ENCODE assay signal across 7 cellular contexts in genomic region chr2:169823996-169824372, GRCh38. TPM values are rescaled to one million over a fixed set of nuclear protein-coding genes. Genes with fewer than 3 reads are reported as not detected.
DNase-seq lines count a peak whose midpoint lies in the region; ATAC-seq and TF ChIP-seq lines count a peak whose summit lies in the region.

No MANE protein-coding gene starts in this region.

- H3K36me3 Mint-ChIP-seq in stimulated activated naive B cell treated with anti-CD40 and anti-IgM and Interleukin-4, amounts not matched to agents 10 μg/mL and 1 μg/mL and 100 μg/mL, for 72 hours = peaks cover 11 to 27% of the 10 kb centered on the region in 2 donors

- peak overlapping the region; percentile 82 for H3K4me2 ChIP-seq in hepatocyte

- H4K20me1 ChIP-seq in hepatocyte (ENCODE audit: insufficient read depth, poor library complexity, severe bottlenecking) = peaks cover 10% of the 10 kb centered on the region

- intact Hi-C loops in left colon (cut with DNase I, micrococcal nuclease) = loop anchor here in 1 of 2 donors (10.0 kb wide), 1 partner anchor 101 kb away; no protein-coding TSS in a partner anchor

- no peaks in the 10 kb centered on the region for H3K27me3 Mint-ChIP-seq in stimulated activated naive B cell treated with anti-CD40 and anti-IgM and Interleukin-4, amounts not matched to agents 10 μg/mL and 1 μg/mL and 100 μg/mL, for 72 hours

- no peaks in the 10 kb centered on the region for H3K36me3 ChIP-seq in hepatocyte (replicated peaks; ENCODE audit: insufficient read depth, low read depth)

- TF ChIP-seq CTCF in WI38 (IDR thresholded peaks at IDR 0.05; ENCODE audit: low read depth, low read length) (no peak), hepatocyte (IDR thresholded peaks at IDR 0.05; ENCODE audit: poor library complexity) (no peak)

- no peaks in the 10 kb centered on the region for H3K9me2 ChIP-seq in hepatocyte (replicated peaks; ENCODE audit: insufficient read depth)

- peak overlapping the region; percentile 89 for H3K27ac ChIP-seq in hepatocyte

- peak overlapping the region; percentile 96 for H3K27ac Mint-ChIP-seq in stimulated activated naive B cell treated with anti-CD40 and anti-IgM and Interleukin-4, amounts not matched to agents 10 μg/mL and 1 μg/mL and 100 μg/mL, for 72 hours

- H2AFZ ChIP-seq in hepatocyte = peak overlapping the region; percentile 82

- ATAC-seq in HG03135 (IDR thresholded peaks at IDR 0.05; ENCODE audit: unreplicated experiment) (peak; percentile 1), left colon (no peak), HG02623 (IDR thresholded peaks at IDR 0.05; ENCODE audit: unreplicated experiment) (no peak), HG02970 (IDR thresholded peaks at IDR 0.05; ENCODE audit: low FRiP score, unreplicated experiment) (no peak)
- ATAC-seq in stimulated activated naive B cell treated with anti-CD40 and anti-IgM and Interleukin-4, amounts not matched to agents 10 μg/mL and 1 μg/mL and 100 μg/mL, for 72 hours (replicated peaks) = peak; percentile 2 to 3

- peaks cover 44% of the 10 kb centered on the region for H3K79me2 ChIP-seq in hepatocyte

- peaks cover 0 to 2% of the 10 kb centered on the region in 2 donors for H3K9me3 Mint-ChIP-seq in stimulated activated naive B cell treated with anti-CD40 and anti-IgM and Interleukin-4, amounts not matched to agents 10 μg/mL and 1 μg/mL and 100 μg/mL, for 72 hours

- no peak for DNase-seq in hepatocyte (ENCODE audit: low spot score)
- no peak for DNase-seq in stimulated activated naive B cell treated with anti-CD40 and anti-IgM and Interleukin-4, amounts not matched to agents 10 μg/mL and 1 μg/mL and 100 μg/mL, for 72 hours
- no peak for DNase-seq in left colon

- H3K4me3 Mint-ChIP-seq in stimulated activated naive B cell treated with anti-CD40 and anti-IgM and Interleukin-4, amounts not matched to agents 10 μg/mL and 1 μg/mL and 100 μg/mL, for 72 hours = peak overlapping the region; percentile 94

- peaks cover 30 to 54% of the 10 kb centered on the region in 2 donors for H3K4me1 Mint-ChIP-seq in stimulated activated naive B cell treated with anti-CD40 and anti-IgM and Interleukin-4, amounts not matched to agents 10 μg/mL and 1 μg/mL and 100 μg/mL, for 72 hours

- 21% methylated on average over 4 of the region's 4 CpGs for WGBS in hepatocyte (ENCODE audit: low lambda C conversion rate, missing lambda C conversion rate)

- no peaks in the 10 kb centered on the region for H3K9me3 ChIP-seq in hepatocyte (ENCODE audit: low read depth)

- peaks cover 8% of the 10 kb centered on the region for H3K4me1 ChIP-seq in hepatocyte (ENCODE audit: insufficient read depth)

- H3K27me3 ChIP-seq in hepatocyte = no peaks in the 10 kb centered on the region

- H3K4me3 ChIP-seq in WI38 (ENCODE audit: low read depth, low read length) (peak overlapping the region; percentile 82), hepatocyte (peak overlapping the region; percentile 76)

RNA-seq across cellular contexts. Expression of gene METTL5, which starts 0.7 kb away (rescaled TPM):
- total RNA-seq in hepatocyte (45.9 and 61.0 TPM in 2 replicates), left colon (10 to 100 TPM; 42.2 to 44.7 TPM)
- polyA plus RNA-seq in hepatocyte = 55.4 and 60.7 TPM in 2 replicates

RNA-seq across cellular contexts. Expression of gene UBR3, which starts 3.3 kb away (rescaled TPM):
- total RNA-seq in hepatocyte = 40.4 and 49.2 TPM in 2 replicates
- 10.1 and 10.2 TPM in 2 replicates for polyA plus RNA-seq in hepatocyte
- 10 to 100 TPM; 36.8 to 41.5 TPM for total RNA-seq in left colon

RNA-seq across cellular contexts. Expression of gene SSB, which starts 25.3 kb away (rescaled TPM):
- 112 and 143 TPM in 2 replicates for total RNA-seq in hepatocyte
- 176 and 181 TPM in 2 replicates for polyA plus RNA-seq in hepatocyte
- total RNA-seq in left colon = 10 to 100 TPM; 40.5 to 43.7 TPM

Comparison
In these comparisons a context has a peak if more than half of its experiments do, and no peak if none do; other contexts are left out.
1. ATAC-seq: peak in HG03135 (single experiment) and stimulated activated naive B cell treated with anti-CD40 and anti-IgM and Interleukin-4, amounts not matched to agents 10 μg/mL and 1 μg/mL and 100 μg/mL, for 72 hours (2 of 2); none in left colon (single experiment), HG02623 (single experiment) and HG02970 (single experiment).